1 cellular context compared by ENCODE assay signal in the genomic region with DNA sequence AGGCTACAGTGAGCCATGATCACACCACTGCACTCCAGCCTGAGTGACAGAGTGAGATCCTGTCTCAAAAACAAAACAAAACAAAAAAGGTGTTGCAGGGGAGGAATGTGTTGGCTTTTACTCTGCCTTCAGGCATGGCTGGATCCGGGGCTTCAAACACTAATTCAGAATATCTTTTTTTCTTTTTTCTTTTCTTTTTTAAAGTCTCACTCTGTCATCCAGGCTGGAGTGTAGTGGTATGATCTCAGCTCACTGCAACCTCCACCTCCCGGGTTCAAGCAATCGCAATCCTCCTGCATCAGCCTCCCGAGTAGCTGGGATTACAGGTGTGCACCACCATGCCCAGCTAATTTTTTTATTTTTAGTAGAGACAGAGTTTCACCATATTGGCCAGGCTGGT.
A peak's percentile ranks its signal among the peaks of the same experiment; 100 is the strongest.
TF ChIP-seq lines count a peak whose summit lies in the region.

No MANE protein-coding gene starts in this region.

TF ChIP-seq in HepG2, 621 proteins besides CTCF, POLR2A, EP300 and RAD21:
- TF ChIP-seq, protein P1, sequence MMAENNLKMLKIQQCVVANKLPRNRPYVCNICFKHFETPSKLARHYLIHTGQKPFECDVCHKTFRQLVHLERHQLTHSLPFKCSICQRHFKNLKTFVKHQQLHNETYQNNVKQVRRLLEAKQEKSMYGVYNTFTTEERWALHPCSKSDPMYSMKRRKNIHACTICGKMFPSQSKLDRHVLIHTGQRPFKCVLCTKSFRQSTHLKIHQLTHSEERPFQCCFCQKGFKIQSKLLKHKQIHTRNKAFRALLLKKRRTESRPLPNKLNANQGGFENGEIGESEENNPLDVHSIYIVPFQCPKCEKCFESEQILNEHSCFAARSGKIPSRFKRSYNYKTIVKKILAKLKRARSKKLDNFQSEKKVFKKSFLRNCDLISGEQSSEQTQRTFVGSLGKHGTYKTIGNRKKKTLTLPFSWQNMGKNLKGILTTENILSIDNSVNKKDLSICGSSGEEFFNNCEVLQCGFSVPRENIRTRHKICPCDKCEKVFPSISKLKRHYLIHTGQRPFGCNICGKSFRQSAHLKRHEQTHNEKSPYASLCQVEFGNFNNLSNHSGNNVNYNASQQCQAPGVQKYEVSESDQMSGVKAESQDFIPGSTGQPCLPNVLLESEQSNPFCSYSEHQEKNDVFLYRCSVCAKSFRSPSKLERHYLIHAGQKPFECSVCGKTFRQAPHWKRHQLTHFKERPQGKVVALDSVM (CRISPR knock-in tag; IDR thresholded peaks at IDR 0.05), result 0 out of 2 replicates have a peak, but pooled peaks have one; percentile 16
